8 cellular contexts compared by ENCODE assay signal in genomic region chr11:118610773-118611432, GRCh38. TPM values are rescaled to one million over a fixed set of nuclear protein-coding genes. Genes with fewer than 3 reads are reported as not detected.
DNase-seq lines count a peak whose midpoint lies in the region; ATAC-seq and TF ChIP-seq lines count a peak whose summit lies in the region.

No MANE protein-coding gene starts in this region.

- ATAC-seq in GM18498 (IDR thresholded peaks at IDR 0.05; ENCODE audit: unreplicated experiment) = peak; percentile 50
- ATAC-seq in left colon = peak; percentile 74

- DNase-seq in activated CD4-positive, alpha-beta T cell treated with anti-CD3 and anti-CD28 coated beads for 4 hours = peak; percentile 83 to 88
- peak; percentile 74 for DNase-seq in cerebellum (ENCODE audit: low spot score)
- peak; percentile 70 to 92 for DNase-seq in left colon
- peak; percentile 82 for DNase-seq in stimulated activated CD4-positive, alpha-beta T cell treated with anti-CD3 and anti-CD28 coated beads, Interleukin-2, amount 100 ng/mL, for 4 hours (ENCODE audit: low read depth)
- DNase-seq in DMS 273 treated with DMSO at 0.1 percent for 48 hours (lab: John Stamatoyannopoulos, UW) = no peak
- no peak for DNase-seq in foreskin melanocyte

- intact Hi-C loops in left colon (cut with DNase I, micrococcal nuclease) = no loop called here

- TF ChIP-seq EP300 in Ishikawa (IDR thresholded peaks at IDR 0.05; ENCODE audit: borderline replicate concordance) = no peak

- TF ChIP-seq RAD21 in Ishikawa (IDR thresholded peaks at IDR 0.05; ENCODE audit: low read depth) = peak; percentile 61

TF ChIP-seq in Ishikawa, 13 proteins besides CTCF, POLR2A, EP300 and RAD21:
- no peak; the same call in 1 of the 2 replicates for TF ChIP-seq TAF1 (IDR thresholded peaks at IDR 0.05; ENCODE audit: low read depth)
- TF ChIP-seq FOXM1 (IDR thresholded peaks at IDR 0.05; ENCODE audit: borderline replicate concordance, low read depth) = no peak
- TF ChIP-seq ZBTB7A (IDR thresholded peaks at IDR 0.05; ENCODE audit: low read depth) = no peak; the same call in 1 of the 2 replicates
- peak; percentile 32; the same call in 1 of the 2 replicates for TF ChIP-seq MAX (IDR thresholded peaks at IDR 0.05)
- peak; percentile 20; the same call in 1 of the 2 replicates for TF ChIP-seq NFIC (IDR thresholded peaks at IDR 0.05)
- no peak for TF ChIP-seq REST (IDR thresholded peaks at IDR 0.05; ENCODE audit: low read depth)
- TF ChIP-seq CEBPB (IDR thresholded peaks at IDR 0.05) = no peak

RNA-seq across cellular contexts. Expression of gene PHLDB1, which starts 3.5 kb away (rescaled TPM):
- 93.5 TPM for total RNA-seq in cerebellum
- total RNA-seq in left colon = 10 to 100 TPM; 70.3 to 74.1 TPM

RNA-seq across cellular contexts. Expression of gene ARCN1, which starts 38.7 kb away (rescaled TPM):
- total RNA-seq in cerebellum (54.4 TPM), left colon (100 to 1,000 TPM; 133 to 145 TPM)

RNA-seq across cellular contexts. Expression of gene IFT46, which starts 45.2 kb away (rescaled TPM):
- 27.6 TPM for total RNA-seq in cerebellum
- total RNA-seq in left colon = 1 to 10 TPM; 6.4 to 10.0 TPM

Comparison
In these comparisons a context has a peak if more than half of its experiments do, and no peak if none do; other contexts are left out.
1. DNase-seq: peak in activated CD4-positive, alpha-beta T cell treated with anti-CD3 and anti-CD28 coated beads for 4 hours (2 of 2), cerebellum (single experiment), left colon (2 of 2) and stimulated activated CD4-positive, alpha-beta T cell treated with anti-CD3 and anti-CD28 coated beads, Interleukin-2, amount 100 ng/mL, for 4 hours (single experiment); none in DMS 273 treated with DMSO at 0.1 percent for 48 hours (single experiment) and foreskin melanocyte (single experiment).